Comparison of ENCODE assay signal across 9 cellular contexts in the genomic region with DNA sequence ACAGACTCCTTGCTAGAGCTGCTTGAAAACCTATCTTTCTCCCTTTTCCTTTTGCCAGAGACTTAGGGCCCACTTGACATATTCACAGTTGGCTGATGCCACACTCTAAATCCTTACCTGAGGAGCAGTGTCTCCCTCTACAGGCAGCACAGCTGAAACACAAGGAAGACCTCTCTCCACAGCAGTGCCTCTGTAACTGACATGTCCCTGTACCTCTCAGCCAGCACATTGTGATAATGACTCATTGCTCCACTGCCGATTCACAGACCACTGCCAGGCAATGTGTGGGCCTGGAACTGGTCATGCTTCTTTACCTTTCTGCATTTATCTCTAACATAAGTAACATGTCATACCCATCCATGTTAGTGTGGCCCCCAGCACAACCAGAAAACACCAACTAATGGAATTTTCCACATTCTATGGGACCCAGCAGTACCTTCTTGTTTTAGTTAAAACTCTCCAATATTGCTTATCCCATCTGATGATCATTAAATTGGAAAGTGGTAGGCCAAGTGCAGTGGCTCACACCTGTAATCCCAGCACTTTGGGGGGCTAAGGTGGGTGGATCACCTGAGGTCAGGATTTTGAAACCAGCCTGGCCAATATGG. TPM values are rescaled to one million over a fixed set of nuclear protein-coding genes. Genes with fewer than 3 reads are reported as not detected.
DNase-seq lines count a peak whose midpoint lies in the region; ATAC-seq and TF ChIP-seq lines count a peak whose summit lies in the region.
"Had no signal": no experiment of that assay in that cellular context is flagged by ENCODE, and none has a peak within 500 bp of the region (broad histone marks: within the 10 kb centered on the region; RNA-seq: fewer than 3 reads in every experiment).

No MANE protein-coding gene starts in this region.

- ATAC-seq in GM21367 (IDR thresholded peaks at IDR 0.05; ENCODE audit: unreplicated experiment) (peak; percentile 96), HG03521 (IDR thresholded peaks at IDR 0.05; ENCODE audit: unreplicated experiment) (peak; percentile 91), omental fat pad (ENCODE audit: low FRiP score) (peak; percentile 41)

- POLR2A ChIA-PET in activated CD4-positive, alpha-beta memory T cell treated with anti-CD3 and anti-CD28 coated beads, Interleukin-2, amount 10 ng/mL, durations not matched to agents 7 days and 5 days (lab: Charles Lee) = interaction anchor here (1.9 kb wide), 1 partner anchor 57 kb away, joined by 5 read pairs; a partner anchor contains a TSS

- H3K36me3 ChIP-seq in fibroblast of lung (ENCODE audit: control insufficient read depth, insufficient read depth, low read length) = no peaks in the 10 kb centered on the region

- no peaks in the 10 kb centered on the region for H3K4me1 ChIP-seq in fibroblast of lung (ENCODE audit: control insufficient read depth, extremely low read depth, insufficient read depth, low read length)

- no peak overlapping the region for H3K4me3 Mint-ChIP-seq in activated CD4-positive, alpha-beta memory T cell treated with anti-CD3 and anti-CD28 coated beads, Interleukin-2, amount 10 ng/mL, durations not matched to agents 7 days and 5 days
- H3K4me3 Mint-ChIP-seq: dendritic cell treated with granulocyte-macrophage colony-stimulating factor and Interleukin-4, amounts not matched to agents 40 ng/mL and 50 ng/mL, for 4 days had no signal

- no peaks in the 10 kb centered on the region for H3K9me3 ChIP-seq in fibroblast of lung (ENCODE audit: control insufficient read depth, insufficient read depth, low read depth, low read length)

- no peak overlapping the region for H3K9ac ChIP-seq in fibroblast of lung (ENCODE audit: insufficient read depth, low read length)

- H4K20me1 ChIP-seq in fibroblast of lung (ENCODE audit: control insufficient read depth, extremely low read depth, insufficient read depth, low read length) = no peaks in the 10 kb centered on the region

- H3K27ac ChIP-seq in fibroblast of lung (ENCODE audit: insufficient read depth, low read length) = no peak overlapping the region

- DNase-seq in Daoy (ENCODE audit: low read depth) = peak; percentile 79
- peak; percentile 22 for DNase-seq in NCI-H510A (lab: John Stamatoyannopoulos, UW)
- peak; percentile 67 for DNase-seq in activated CD4-positive, alpha-beta memory T cell treated with anti-CD3 and anti-CD28 coated beads, Interleukin-2, amount 10 ng/mL, durations not matched to agents 7 days and 5 days
- peak; percentile 71 to 75 for DNase-seq in fibroblast of lung (ENCODE audit: low read depth in 2 of 2)
- no peak for DNase-seq in omental fat pad (ENCODE audit: low spot score)
- DNase-seq in mesenteric fat pad (ENCODE audit: low spot score) = no peak

- no peak overlapping the region for H3K27ac Mint-ChIP-seq in activated CD4-positive, alpha-beta memory T cell treated with anti-CD3 and anti-CD28 coated beads, Interleukin-2, amount 10 ng/mL, durations not matched to agents 7 days and 5 days
- H3K27ac Mint-ChIP-seq: dendritic cell treated with granulocyte-macrophage colony-stimulating factor and Interleukin-4, amounts not matched to agents 40 ng/mL and 50 ng/mL, for 4 days had no signal

- peaks cover 20% of the 10 kb centered on the region for H3K4me1 Mint-ChIP-seq in activated CD4-positive, alpha-beta memory T cell treated with anti-CD3 and anti-CD28 coated beads, Interleukin-2, amount 10 ng/mL, durations not matched to agents 7 days and 5 days

- H3K27me3 ChIP-seq in fibroblast of lung (ENCODE audit: control insufficient read depth, insufficient read depth, low read length) = no peaks in the 10 kb centered on the region

- CTCF ChIA-PET in activated CD4-positive, alpha-beta memory T cell treated with anti-CD3 and anti-CD28 coated beads, Interleukin-2, amount 10 ng/mL, durations not matched to agents 7 days and 5 days (lab: Charles Lee) = interaction anchor here (0.8 to 3.9 kb wide), 12 partner anchors 14 to 219 kb away, joined by 3 to 31 read pairs (median 4); a partner anchor contains a TSS

- no peaks in the 10 kb centered on the region for H3K27me3 Mint-ChIP-seq in activated CD4-positive, alpha-beta memory T cell treated with anti-CD3 and anti-CD28 coated beads, Interleukin-2, amount 10 ng/mL, durations not matched to agents 7 days and 5 days
- H3K27me3 Mint-ChIP-seq: dendritic cell treated with granulocyte-macrophage colony-stimulating factor and Interleukin-4, amounts not matched to agents 40 ng/mL and 50 ng/mL, for 4 days had no signal

- no peak overlapping the region for H3K4me3 ChIP-seq in fibroblast of lung (replicated peaks in 1 of 4; ENCODE audit: control extremely low read depth in 1 of 4, insufficient read depth in 1 of 4, low read depth in 3 of 4, low read length in 4 of 4)

- no peaks in the 10 kb centered on the region for H3K79me2 ChIP-seq in fibroblast of lung (ENCODE audit: control insufficient read depth, insufficient read depth, low read length)

- H3K9me3 Mint-ChIP-seq in activated CD4-positive, alpha-beta memory T cell treated with anti-CD3 and anti-CD28 coated beads, Interleukin-2, amount 10 ng/mL, durations not matched to agents 7 days and 5 days = no peaks in the 10 kb centered on the region

- peak overlapping the region; percentile 17 for H3K4me2 ChIP-seq in fibroblast of lung (ENCODE audit: extremely low read depth, insufficient read depth, low read length)

- H2AFZ ChIP-seq in fibroblast of lung (ENCODE audit: low read length) = no peak overlapping the region

- no peaks in the 10 kb centered on the region for H3K36me3 Mint-ChIP-seq in activated CD4-positive, alpha-beta memory T cell treated with anti-CD3 and anti-CD28 coated beads, Interleukin-2, amount 10 ng/mL, durations not matched to agents 7 days and 5 days (ENCODE audit: low read depth)

- TF ChIP-seq CTCF in fibroblast of lung (conservative IDR thresholded peaks at IDR 0.05 in 1 of 2, IDR thresholded peaks at IDR 0.05 in 1 of 2; ENCODE audit: low read depth in 1 of 2, low read length in 2 of 2) (peak; percentile 64 to 72), omental fat pad (IDR thresholded peaks at IDR 0.05) (no peak)

RNA-seq across cellular contexts. Expression of a gene that starts 56.5 kb away (rescaled TPM):
- 11.4 and 12.7 TPM in 2 replicates for total RNA-seq in Daoy (2014; rRNA removed; shearing (Covaris generic))
- total RNA-seq in activated CD4-positive, alpha-beta memory T cell treated with anti-CD3 and anti-CD28 coated beads, Interleukin-2, amount 10 ng/mL, durations not matched to agents 7 days and 5 days = 10 to 100 TPM; 34.2 to 36.0 TPM
- total RNA-seq in fibroblast of lung = 25.2 and 32.7 TPM in 2 replicates
- polyA plus RNA-seq in fibroblast of lung = 23.2 and 25.0 TPM in 2 replicates
- 21.7 and 22.5 TPM in 2 replicates for polyA plus RNA-seq in fibroblast of lung (2012)
- 21.6 and 25.6 TPM in 2 replicates for polyA minus RNA-seq in fibroblast of lung (ENCODE audit: low replicate concordance)
- 10 to 100 TPM; 17.4 to 32.0 (median 22.8) TPM for total RNA-seq in omental fat pad
- 24.7 TPM for total RNA-seq in mesenteric fat pad

Comparison
In these comparisons a context has a peak if more than half of its experiments do, and no peak if none do; other contexts are left out.
1. DNase-seq: peak in Daoy (single experiment), NCI-H510A (single experiment), activated CD4-positive, alpha-beta memory T cell treated with anti-CD3 and anti-CD28 coated beads, Interleukin-2, amount 10 ng/mL, durations not matched to agents 7 days and 5 days (single experiment) and fibroblast of lung (2 of 2); none in omental fat pad (single experiment) and mesenteric fat pad (single experiment).
2. ATAC-seq: peak in every context shown above with its lines; median percentile 96 in GM21367; 91 in HG03521; 41 in omental fat pad.
3. CTCF ChIP-seq: peak in fibroblast of lung (2 of 2); none in omental fat pad (0 of 3).